1 cellular context compared by ENCODE assay signal in the genomic region with DNA sequence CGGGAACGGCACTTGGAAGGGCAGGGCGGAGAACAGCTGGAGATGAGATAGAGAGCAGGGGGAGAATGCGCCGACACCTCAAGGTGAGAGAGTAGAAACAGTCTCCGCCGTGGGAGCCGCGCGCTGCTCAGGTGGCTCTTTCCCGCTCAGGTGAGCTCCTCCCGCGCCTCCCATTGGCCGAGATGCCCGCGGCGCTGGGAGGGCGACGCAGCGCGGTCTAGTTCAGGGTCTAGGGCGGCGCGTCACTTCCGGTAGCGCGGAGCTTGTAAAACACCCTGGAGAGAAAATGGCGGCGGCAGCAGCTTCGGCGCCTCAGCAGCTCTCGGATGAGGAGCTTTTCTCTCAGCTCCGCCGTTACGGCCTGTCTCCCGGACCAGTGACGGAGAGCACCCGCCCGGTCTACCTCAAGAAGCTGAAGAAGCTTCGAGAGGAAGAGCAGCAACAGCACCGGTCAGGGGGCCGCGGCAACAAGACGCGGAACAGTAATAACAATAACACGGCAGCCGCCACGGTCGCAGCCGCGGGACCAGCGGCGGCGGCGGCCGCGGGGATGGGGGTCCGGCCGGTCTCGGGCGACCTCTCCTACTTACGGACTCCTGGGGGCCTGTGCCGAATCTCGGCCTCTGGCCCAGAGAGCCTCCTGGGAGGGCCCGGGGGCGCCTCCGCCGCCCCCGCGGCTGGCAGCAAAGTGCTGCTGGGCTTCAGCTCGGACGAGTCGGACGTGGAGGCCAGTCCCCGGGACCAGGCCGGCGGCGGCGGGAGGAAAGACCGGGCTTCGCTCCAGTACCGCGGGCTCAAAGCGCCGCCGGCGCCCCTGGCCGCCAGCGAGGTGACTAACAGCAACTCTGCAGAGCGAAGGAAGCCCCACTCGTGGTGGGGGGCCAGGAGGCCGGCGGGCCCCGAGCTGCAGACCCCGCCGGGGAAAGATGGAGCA.
A peak's percentile ranks its signal among the peaks of the same experiment; 100 is the strongest.
TF ChIP-seq lines count a peak whose summit lies in the region.

TSS of gene LEMD3 (plus strand) at position 273 of the 934 bp plus-strand sequence. CDS start at position 287, 14 bp downstream.

TF ChIP-seq in A549, 52 proteins besides CTCF, POLR2A, EP300 and RAD21 (continued from another document):
- TF ChIP-seq ATOH8 (CRISPR knock-in tag; IDR thresholded peaks at IDR 0.05; ENCODE audit: low read depth) (peak; percentile 61; the same call in 1 of the 2 replicates), NFE2L2 (conservative IDR thresholded peaks at IDR 0.05; ENCODE audit: low read length) (no peak), BCL3 (IDR thresholded peaks at IDR 0.05) (peak; percentile 67; the same call in 1 of the 3 replicates), RFX5 (IDR thresholded peaks at IDR 0.05) (no peak), BHLHE40 (IDR thresholded peaks at IDR 0.05; ENCODE audit: low read depth, low read length) (no peak), ZNF302 (CRISPR knock-in tag; IDR thresholded peaks at IDR 0.05) (no peak), RARB (CRISPR knock-in tag; IDR thresholded peaks at IDR 0.05) (no peak), RNF2 (IDR thresholded peaks at IDR 0.05; ENCODE audit: borderline replicate concordance, low read depth) (no peak; the same call in 1 of the 2 replicates), HDAC2 (IDR thresholded peaks at IDR 0.05) (no peak), FOXS1 (CRISPR knock-in tag; IDR thresholded peaks at IDR 0.05) (no peak), FOSB (CRISPR knock-in tag; IDR thresholded peaks at IDR 0.05) (no peak), CEBPB (IDR thresholded peaks at IDR 0.05) (no peak), HOXB13 (CRISPR knock-in tag; IDR thresholded peaks at IDR 0.05; ENCODE audit: low read depth) (peak; percentile 88), HMGXB4 (CRISPR knock-in tag; IDR thresholded peaks at IDR 0.05; ENCODE audit: borderline replicate concordance) (no peak), POLR2AphosphoS2 (conservative IDR thresholded peaks at IDR 0.05; ENCODE audit: low read length) (no peak), HES2 (IDR thresholded peaks at IDR 0.05) (no peak), MAZ (IDR thresholded peaks at IDR 0.05; ENCODE audit: borderline replicate concordance, low read depth, low read length) (no peak), MYC (IDR thresholded peaks at IDR 0.05; ENCODE audit: borderline replicate concordance, low read length) (no peak; the same call in 1 of the 2 replicates), CBX2 (IDR thresholded peaks at IDR 0.05; ENCODE audit: borderline replicate concordance, low read depth) (no peak), CHD2 (IDR thresholded peaks at IDR 0.05; ENCODE audit: low read length, partially characterized antibody) (no peak), NR3C1 (IDR thresholded peaks at IDR 0.05) (no peak), TP53 (CRISPR knock-in tag; IDR thresholded peaks at IDR 0.05) (no peak), EHMT2 (IDR thresholded peaks at IDR 0.05; ENCODE audit: low read depth) (no peak), CBX8 (IDR thresholded peaks at IDR 0.05) (no peak), HOXB5 (CRISPR knock-in tag; IDR thresholded peaks at IDR 0.05) (peak; percentile 86), ZFP36 (IDR thresholded peaks at IDR 0.05; ENCODE audit: borderline replicate concordance, partially characterized antibody) (no peak), KDM5A (IDR thresholded peaks at IDR 0.05) (peak; percentile 90), HOXA7 (CRISPR knock-in tag; IDR thresholded peaks at IDR 0.05) (no peak), ZC3H11A (IDR thresholded peaks at IDR 0.05) (no peak), PHF8 (IDR thresholded peaks at IDR 0.05; ENCODE audit: borderline replicate concordance, low read depth) (peak; percentile 87), NPAS2 (CRISPR knock-in tag; IDR thresholded peaks at IDR 0.05; ENCODE audit: borderline replicate concordance) (peak; percentile 31; the same call in 1 of the 2 replicates), HEYL (CRISPR knock-in tag; IDR thresholded peaks at IDR 0.05) (peak; percentile 80; the same call in 1 of the 2 replicates)
- TF ChIP-seq, protein P1, sequence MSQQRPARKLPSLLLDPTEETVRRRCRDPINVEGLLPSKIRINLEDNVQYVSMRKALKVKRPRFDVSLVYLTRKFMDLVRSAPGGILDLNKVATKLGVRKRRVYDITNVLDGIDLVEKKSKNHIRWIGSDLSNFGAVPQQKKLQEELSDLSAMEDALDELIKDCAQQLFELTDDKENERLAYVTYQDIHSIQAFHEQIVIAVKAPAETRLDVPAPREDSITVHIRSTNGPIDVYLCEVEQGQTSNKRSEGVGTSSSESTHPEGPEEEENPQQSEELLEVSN (IDR thresholded peaks at IDR 0.05; ENCODE audit: borderline replicate concordance, low read depth) = peak; percentile 100
- TF ChIP-seq, protein P2, sequence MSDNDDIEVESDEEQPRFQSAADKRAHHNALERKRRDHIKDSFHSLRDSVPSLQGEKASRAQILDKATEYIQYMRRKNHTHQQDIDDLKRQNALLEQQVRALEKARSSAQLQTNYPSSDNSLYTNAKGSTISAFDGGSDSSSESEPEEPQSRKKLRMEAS (IDR thresholded peaks at IDR 0.05) = peak; percentile 99
